Comparison of ENCODE assay signal across 8 cellular contexts in genomic region chr16:27748868-27749546, GRCh38.
DNase-seq lines count a peak whose midpoint lies in the region; ATAC-seq, FAIRE-seq and TF ChIP-seq lines count a peak whose summit lies in the region.

No MANE protein-coding gene starts in this region.

- CTCF ChIA-PET in GM12878 (lab: Yijun Ruan, JAX): interaction anchor here (1.0 to 1.3 kb wide), 3 partner anchors 11 to 135 kb away, joined by 3 to 5 read pairs (median 4); no protein-coding TSS in a partner anchor

- TF ChIP-seq EP300 in GM12878 (IDR thresholded peaks at IDR 0.05; ENCODE audit: borderline replicate concordance in 1 of 2, control insufficient read depth in 1 of 2, low read depth in 2 of 2, low read length in 2 of 2) (no peak), transverse colon (IDR thresholded peaks at IDR 0.05; ENCODE audit: low read depth) (no peak)

- POLR2A ChIA-PET in GM12878 (lab: Charles Lee): no interaction called here

- no peaks in the 10 kb centered on the region for H3K9me2 ChIP-seq in GM23248 (ENCODE audit: insufficient read depth)

- FAIRE-seq in GM12878 (lab: Jason Lieb, UNC) (peak; percentile 13), kidney (lab: Jason Lieb, UNC) (no peak)

- BruUV-seq in GM12878 (replicated peaks; lab: Mats Ljungman, UMichigan): no TSS peak

- whole genome bisulfite sequencing in GM23248 (ENCODE audit: low coverage in 1 of 2, low lambda C conversion rate in 2 of 2, missing lambda C conversion rate in 2 of 2), 2 experiments: 25 to 26% methylated on average over 12 of the region's 12 CpGs
- WGBS in GM12878 (ENCODE audit: insufficient coverage, insufficient replicate concordance, low lambda C conversion rate, missing lambda C conversion rate): 50% methylated on average over 12 of the region's 12 CpGs
- WGBS in transverse colon (ENCODE audit: low coverage in 1 of 2), 2 donors: 32% methylated on average over 12 of the region's 12 CpGs; no CpG with 5 or more reads in 1 of the 2 donors

- H3K9ac ChIP-seq in GM23248 (peak overlapping the region; percentile 35; the same call in 1 of the 2 replicates), GM12878 (ENCODE audit: control insufficient read depth, insufficient read depth, low read length) (no peak overlapping the region), kidney (ENCODE audit: low read length in 2 of 2) (no peak overlapping the region)

- H3K4me2 ChIP-seq in GM23248 (ENCODE audit: unreplicated experiment): peak overlapping the region; percentile 37
- no peak overlapping the region for H3K4me2 ChIP-seq in GM12878 (ENCODE audit: control insufficient read depth, insufficient read depth)

- H4K20me1 ChIP-seq in GM23248 (ENCODE audit: insufficient read depth): no peaks in the 10 kb centered on the region
- H4K20me1 ChIP-seq in GM12878 (ENCODE audit: control insufficient read depth, insufficient read depth): no peaks in the 10 kb centered on the region

- H3K4me3 ChIP-seq in GM23248 (0 out of 2 replicates have a peak overlapping the region, but pooled peaks have one; percentile 22), GM12878 (no peak overlapping the region), kidney (ENCODE audit: low read length in 2 of 2) (no peak overlapping the region), transverse colon (no peak overlapping the region)

- RAD21 ChIA-PET in GM12878 (lab: Charles Lee; ENCODE audit: unreplicated experiment): interaction anchor here (0.7 kb wide), 1 partner anchor 11 kb away, joined by 3 read pairs; no protein-coding TSS in a partner anchor

- intact Hi-C loops in GM12878 (cut with micrococcal nuclease; ENCODE audit: unreplicated experiment): no loop called here
- intact Hi-C loops in kidney (cut with DNase I): no loop called here
- intact Hi-C loops in transverse colon (cut with DNase I; ENCODE audit: low total_unique reads): no loop called here

- peak; percentile 24; the same call in 1 of the 2 replicates for TF ChIP-seq RAD21 in GM12878 (IDR thresholded peaks at IDR 0.05; ENCODE audit: insufficient read depth, low read depth, low read length)

- ATAC-seq in GM12878 (peak; percentile 82), GM18498 (IDR thresholded peaks at IDR 0.05; ENCODE audit: unreplicated experiment) (no peak)

- in situ Hi-C loops in GM23248 (cut with MboI) (no loop called here), GM12878 (cut with MboI) (no loop called here), transverse colon (cut with MboI; ENCODE audit: low pct_ligation_motif_present in 1 of 4, low pct_unique_long_range_greater_than_20kb in 1 of 4, low sequenced_read_pairs in 3 of 4) (no loop called here)

- H3K27me3 ChIP-seq in GM23248 (replicated peaks; ENCODE audit: insufficient read depth): no peaks in the 10 kb centered on the region
- H3K27me3 ChIP-seq in GM12878 (replicated peaks in 1 of 2; ENCODE audit: control insufficient read depth in 2 of 2, insufficient read depth in 2 of 2, low read length in 1 of 2): no peaks in the 10 kb centered on the region
- H3K27me3 ChIP-seq in transverse colon: no peaks in the 10 kb centered on the region

- H2AFZ ChIP-seq in GM23248 (no peak overlapping the region), GM12878 (ENCODE audit: control insufficient read depth, low read depth, low read length) (no peak overlapping the region)

- H3K36me3 ChIP-seq in GM23248 (ENCODE audit: low read depth): no peaks in the 10 kb centered on the region
- H3K36me3 ChIP-seq in GM12878 (ENCODE audit: control insufficient read depth in 2 of 2, insufficient read depth in 2 of 2, low read length in 1 of 2): no peaks in the 10 kb centered on the region
- peaks cover 0 to 3% of the 10 kb centered on the region in 2 donors for H3K36me3 ChIP-seq in kidney (ENCODE audit: control insufficient read depth in 1 of 2, insufficient read depth in 2 of 2, low read length in 2 of 2)
- no peaks in the 10 kb centered on the region for H3K36me3 ChIP-seq in transverse colon

- TF ChIP-seq CTCF in GM12878 (IDR thresholded peaks at IDR 0.05 in 2 of 3, conservative IDR thresholded peaks at IDR 0.05 in 1 of 3; ENCODE audit: control insufficient read depth in 2 of 3, extremely low read depth in 1 of 3, insufficient read depth in 1 of 3, low read depth in 3 of 3, low read length in 3 of 3) (peak; percentile 31 to 35 (median 34); a peak in 3 of 6 replicates), kidney (IDR thresholded peaks at IDR 0.05; ENCODE audit: borderline replicate concordance, extremely low read depth, insufficient read depth) (peak; percentile 18), transverse colon (IDR thresholded peaks at IDR 0.05) (peak in 4 of 5 experiments; percentile 37 to 73 (median 51))

- DNase-seq in COLO668 (lab: John Stamatoyannopoulos, UW; ENCODE audit: unreplicated experiment): peak; percentile 11
- DNase-seq in GM23248: peak; percentile 94
- peak; percentile 84 for DNase-seq in OCI-M1 (lab: John Stamatoyannopoulos, UW)
- DNase-seq in GM12878 (ENCODE audit: low read depth, low spot score): peak; percentile 1
- DNase-seq in kidney: peak; percentile 81
- peak; percentile 67 for DNase-seq in transverse colon
- no peak for DNase-seq in effector CD4-positive, alpha-beta T cell

- peak overlapping the region; percentile 53 for H3K27ac ChIP-seq in GM23248
- no peak overlapping the region for H3K27ac ChIP-seq in GM12878 (ENCODE audit: control insufficient read depth, insufficient read depth)
- H3K27ac ChIP-seq in kidney (ENCODE audit: low read depth in 2 of 2, low read length in 2 of 2): no peak overlapping the region
- peak overlapping the region in 2 of 4 donors; percentile 38 to 58 for H3K27ac ChIP-seq in transverse colon

- H3K4me1 ChIP-seq in GM23248 (ENCODE audit: insufficient read depth) (peaks cover 10% of the 10 kb centered on the region), GM12878 (ENCODE audit: control insufficient read depth, insufficient read depth, low read length) (no peaks in the 10 kb centered on the region), kidney (ENCODE audit: control insufficient read depth in 1 of 2, insufficient read depth in 1 of 2, low read depth in 1 of 2, low read length in 2 of 2) (peaks cover 0 to 2% of the 10 kb centered on the region in 2 donors), transverse colon (peaks cover 0 to 13% (median 6%) of the 10 kb centered on the region in 4 donors)

- no peak for TF ChIP-seq POLR2A in GM12878 (IDR thresholded peaks at IDR 0.05; ENCODE audit: low read depth, low read length)
- no peak for TF ChIP-seq POLR2A in transverse colon (IDR thresholded peaks at IDR 0.05)

- H3K9me3 ChIP-seq in GM23248 (ENCODE audit: low read depth): no peaks in the 10 kb centered on the region
- H3K9me3 ChIP-seq in GM12878 (replicated peaks; ENCODE audit: control insufficient read depth, insufficient read depth, low read length): no peaks in the 10 kb centered on the region
- H3K9me3 ChIP-seq in kidney (ENCODE audit: control insufficient read depth in 1 of 2, low read length in 2 of 2): no peaks in the 10 kb centered on the region
- no peaks in the 10 kb centered on the region for H3K9me3 ChIP-seq in transverse colon

- H3K79me2 ChIP-seq in GM23248 (ENCODE audit: insufficient read depth): no peaks in the 10 kb centered on the region
- H3K79me2 ChIP-seq in GM12878 (ENCODE audit: control insufficient read depth, insufficient read depth, low read length): no peaks in the 10 kb centered on the region

- SMC1A ChIA-PET in GM12878 (lab: Charles Lee; ENCODE audit: uncharacterized antibody, unreplicated experiment): interaction anchor here (0.7 kb wide), 1 partner anchor 9 kb away, joined by 3 read pairs; no protein-coding TSS in a partner anchor

- no peaks in the 10 kb centered on the region; the same call in 1 of the 2 replicates for H3F3A ChIP-seq in GM23248 (ENCODE audit: insufficient read depth)

TF ChIP-seq in GM12878, 131 proteins besides CTCF, POLR2A, EP300 and RAD21 (continues in another document):
- TF ChIP-seq IRF4 (IDR thresholded peaks at IDR 0.05; ENCODE audit: low read depth, low read length): no peak
- TF ChIP-seq PRDM15 (CRISPR knock-in tag; IDR thresholded peaks at IDR 0.05): peak; percentile 70; the same call in 1 of the 2 replicates
- no peak for TF ChIP-seq TCF12 (IDR thresholded peaks at IDR 0.05; ENCODE audit: low read depth, low read length)
- TF ChIP-seq SMC3 (IDR thresholded peaks at IDR 0.05; ENCODE audit: borderline replicate concordance, low read length): peak; percentile 18; the same call in 1 of the 2 replicates
